ENCODE assay signal across 15 cellular contexts in the genomic region with DNA sequence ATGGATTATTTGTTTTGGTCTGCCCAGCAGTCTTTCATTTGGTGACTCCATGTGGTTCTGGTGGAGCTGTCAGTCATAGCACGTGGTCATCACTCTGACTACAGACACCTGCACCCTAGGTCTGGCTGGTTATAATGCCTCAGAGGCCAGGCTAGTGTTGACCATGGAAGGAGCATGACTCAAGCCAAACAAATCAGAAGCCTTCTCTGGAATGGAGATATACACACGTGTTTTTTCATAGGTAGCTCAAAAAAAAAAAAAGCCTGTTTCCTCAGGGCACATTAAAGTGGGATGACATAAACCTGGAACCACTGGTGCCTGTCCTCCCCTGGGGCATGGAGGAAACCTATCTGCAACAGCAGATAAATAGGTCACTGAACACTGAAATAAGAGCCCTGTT. TPM values are rescaled to one million over a fixed set of nuclear protein-coding genes. Genes with fewer than 3 reads are reported as not detected.
DNase-seq lines count a peak whose midpoint lies in the region; ATAC-seq and TF ChIP-seq lines count a peak whose summit lies in the region.
"Had no signal": no experiment of that assay in that cellular context is flagged by ENCODE, and none has a peak within 500 bp of the region (broad histone marks: within the 10 kb centered on the region; RNA-seq: fewer than 3 reads in every experiment).

No MANE protein-coding gene starts in this region.

- no peaks in the 10 kb centered on the region for H3K79me2 ChIP-seq in mesendoderm (ENCODE audit: control insufficient read depth, insufficient read depth, low read length)

- no peaks in the 10 kb centered on the region for H3K4me1 ChIP-seq in mesendoderm (ENCODE audit: control insufficient read depth, low read depth, low read length)
- H3K4me1 ChIP-seq: transverse colon had no signal

- H2BK15ac ChIP-seq in mesendoderm (replicated peaks; ENCODE audit: low read depth): no peak overlapping the region

- H3K27ac ChIP-seq in RWPE1 (no peak overlapping the region), mesendoderm (ENCODE audit: low read depth, low read length) (no peak overlapping the region)
- H3K27ac ChIP-seq: transverse colon had no signal

- no CpG with 5 or more reads among the region's 2 CpGs for whole genome bisulfite sequencing in mesendoderm (ENCODE audit: extremely low coverage, insufficient coverage, low lambda C conversion rate)

- TF ChIP-seq CTCF in RWPE1 (conservative IDR thresholded peaks at IDR 0.05; ENCODE audit: low read depth): no peak

- H4K8ac ChIP-seq in mesendoderm (ENCODE audit: low read depth, low read length): no peak overlapping the region

- H3K4ac ChIP-seq in mesendoderm (ENCODE audit: low read depth, low read length): no peak overlapping the region

- CTCF ChIA-PET in RWPE1 (lab: Yijun Ruan, JAX): interaction anchor here (0.9 kb wide), 1 partner anchor 143 kb away, joined by 3 read pairs; no protein-coding TSS in a partner anchor

- H3K79me1 ChIP-seq in mesendoderm (ENCODE audit: low read length): no peaks in the 10 kb centered on the region

- H3K27me3 ChIP-seq in mesendoderm (ENCODE audit: insufficient read depth, low read length, poor library complexity): no peaks in the 10 kb centered on the region
- H3K27me3 ChIP-seq: transverse colon had no signal

- H3K18ac ChIP-seq in mesendoderm (ENCODE audit: low read length): no peak overlapping the region

- no peak overlapping the region for H3K4me2 ChIP-seq in mesendoderm (ENCODE audit: low read length)

- no peak overlapping the region for H4K5ac ChIP-seq in mesendoderm (ENCODE audit: low read length)

- DNase-seq in HT-29 (ENCODE audit: low spot score) (peak; percentile 75), RWPE1 (ENCODE audit: low spot score) (peak; percentile 33), mesendoderm (peak; percentile 18), NCI-H187 treated with DMSO at 0.1 percent for 48 hours (lab: John Stamatoyannopoulos, UW) (no peak), NCI-H524 treated with DMSO at 0.1 percent for 48 hours (lab: John Stamatoyannopoulos, UW) (no peak)
- DNase-seq: activated CD4-positive, alpha-beta T cell treated with anti-CD3 and anti-CD28 coated beads for 48 hours; activated naive CD4-positive, alpha-beta T cell; CD8-positive, alpha-beta T cell; immature natural killer cell; Kasumi-1; naive thymus-derived CD8-positive, alpha-beta T cell; transverse colon had no signal

- no peak overlapping the region for H2BK120ac ChIP-seq in mesendoderm (ENCODE audit: low read depth, low read length)

- no peak overlapping the region for H2AK5ac ChIP-seq in mesendoderm (ENCODE audit: low read length)

- no peak overlapping the region for H3K9ac ChIP-seq in mesendoderm (ENCODE audit: low read length)

- H2BK5ac ChIP-seq in mesendoderm (ENCODE audit: low read length): no peak overlapping the region

- ATAC-seq in GM19455 (IDR thresholded peaks at IDR 0.05; ENCODE audit: unreplicated experiment): no peak
- ATAC-seq: CD8-positive, alpha-beta T cell; HCT116; naive thymus-derived CD8-positive, alpha-beta T cell had no signal

- H3K23ac ChIP-seq in mesendoderm (ENCODE audit: low read length): no peak overlapping the region

- no peak overlapping the region for H3K4me3 ChIP-seq in mesendoderm (ENCODE audit: low read length)
- H3K4me3 ChIP-seq: transverse colon had no signal

- POLR2A ChIA-PET in RWPE1 (lab: Yijun Ruan, JAX; ENCODE audit: low non-redundant PET): interaction anchor here (0.6 kb wide), 1 partner anchor 451 kb away, joined by 5 read pairs; no protein-coding TSS in a partner anchor

- H3K36me3 ChIP-seq in mesendoderm (ENCODE audit: control insufficient read depth, insufficient read depth, low read length): no peaks in the 10 kb centered on the region
- H3K36me3 ChIP-seq: transverse colon had no signal

- no peak overlapping the region for H3K56ac ChIP-seq in mesendoderm (ENCODE audit: low read length)

RNA-seq across cellular contexts. Expression of gene PLAAT3, which starts 8.1 kb away (rescaled TPM):
- total RNA-seq in HT-29 (2014; rRNA removed; shearing (Covaris generic)): 324 and 325 TPM in 2 replicates
- polyA plus RNA-seq in mesendoderm (2013, experiment 1 of 2): 38.8 TPM
- 37.6 TPM for polyA plus RNA-seq in mesendoderm (2013, experiment 2 of 2)

RNA-seq across cellular contexts. Expression of gene ATL3, which starts 48.9 kb away (rescaled TPM):
- 25.7 and 29.2 TPM in 2 replicates for total RNA-seq in HT-29 (2014; rRNA removed; shearing (Covaris generic))
- polyA plus RNA-seq in mesendoderm (2013, experiment 1 of 2): 10.2 TPM
- polyA plus RNA-seq in mesendoderm (2013, experiment 2 of 2): 9.7 TPM

RNA-seq across cellular contexts. Expression of gene RTN3, which starts 59.0 kb away (rescaled TPM):
- total RNA-seq in HT-29 (2014; rRNA removed; shearing (Covaris generic)): 84.2 and 89.2 TPM in 2 replicates
- 117 TPM for polyA plus RNA-seq in mesendoderm (2013, experiment 1 of 2)
- 119 TPM for polyA plus RNA-seq in mesendoderm (2013, experiment 2 of 2)

RNA-seq across cellular contexts. Expression of gene PLAAT2, which starts 59.1 kb away (rescaled TPM):
- total RNA-seq in HT-29 (2014; rRNA removed; shearing (Covaris generic)): 0.57 and 4.2 TPM in 2 replicates
- 0.11 TPM for polyA plus RNA-seq in mesendoderm (2013, experiment 1 of 2)
- 0.08 TPM for polyA plus RNA-seq in mesendoderm (2013, experiment 2 of 2)
- total RNA-seq: fibroblast of lung; naive thymus-derived CD8-positive, alpha-beta T cell had no signal
- polyA plus RNA-seq: fibroblast of lung had no signal

Comparison
In these comparisons a context has a peak if more than half of its experiments do, and no peak if none do; other contexts are left out.
1. DNase-seq: peak in HT-29 (single experiment), RWPE1 (single experiment) and mesendoderm (single experiment); none in NCI-H187 treated with DMSO at 0.1 percent for 48 hours (single experiment) and NCI-H524 treated with DMSO at 0.1 percent for 48 hours (single experiment).